In genomic region chr12:52035926-52036325, GRCh38 we compare ENCODE assay signal across 10 cellular contexts. TPM values are rescaled to one million over a fixed set of nuclear protein-coding genes. Genes with fewer than 3 reads are reported as not detected.
A peak's percentile ranks its signal among the peaks of the same experiment; 100 is the strongest.
DNase-seq lines count a peak whose midpoint lies in the region; ATAC-seq and TF ChIP-seq lines count a peak whose summit lies in the region.
"Had no signal": no experiment of that assay in that cellular context is flagged by ENCODE, and none has a peak within 500 bp of the region (broad histone marks: within the 10 kb centered on the region; RNA-seq: fewer than 3 reads in every experiment).

No MANE protein-coding gene starts in this region.

- ATAC-seq in GM18517 (IDR thresholded peaks at IDR 0.05; ENCODE audit: unreplicated experiment) = no peak
- no peak for ATAC-seq in HG03469 (IDR thresholded peaks at IDR 0.05; ENCODE audit: unreplicated experiment)

- H3K27me3 Mint-ChIP-seq in Calu3 (ENCODE audit: unreplicated experiment) (no peaks in the 10 kb centered on the region), immature natural killer cell (ENCODE audit: low read depth in 3 of 3) (peaks cover 7 to 23% (median 10%) of the 10 kb centered on the region in 3 donors)

- H3K4me1 ChIP-seq in skeletal muscle tissue (ENCODE audit: control insufficient read depth in 3 of 3, insufficient read depth in 3 of 3, low read length in 3 of 3) = peaks cover 42 to 72% (median 63%) of the 10 kb centered on the region in 3 donors

- CTCF ChIA-PET in Calu3 (lab: Charles Lee) = no interaction called here

- TF ChIP-seq CTCF in Calu3 (IDR thresholded peaks at IDR 0.05; ENCODE audit: unreplicated experiment) (no peak), VCaP (conservative IDR thresholded peaks at IDR 0.05) (no peak)

- intact Hi-C loops in Calu3 (cut with micrococcal nuclease; ENCODE audit: unreplicated experiment) = no loop called here

- H3K9me3 Mint-ChIP-seq in Calu3 (ENCODE audit: low read depth, unreplicated experiment) = no peaks in the 10 kb centered on the region
- no peaks in the 10 kb centered on the region for H3K9me3 Mint-ChIP-seq in immature natural killer cell

- peaks cover 0 to 2% (median 0%) of the 10 kb centered on the region in 3 donors for H3K36me3 ChIP-seq in skeletal muscle tissue (ENCODE audit: control insufficient read depth in 3 of 3, insufficient read depth in 3 of 3, low read length in 3 of 3)

- H3K9ac ChIP-seq in skeletal muscle tissue (ENCODE audit: low read depth in 1 of 3, low read length in 3 of 3) = peak overlapping the region; percentile 80 to 88 (median 84)

- peak overlapping the region; percentile 90 for H3K27ac ChIP-seq in VCaP
- peak overlapping the region; percentile 98 for H3K27ac ChIP-seq in skeletal muscle tissue (ENCODE audit: low read depth, low read length)

- peak overlapping the region in 1 of 3 donors; percentile 72 for H3K4me3 ChIP-seq in skeletal muscle tissue (ENCODE audit: low read length in 3 of 3)

- H3K4me3 Mint-ChIP-seq in Calu3 (ENCODE audit: low read depth, unreplicated experiment) (peak overlapping the region; percentile 74), immature natural killer cell (peak overlapping the region; percentile 28 to 69 (median 57))

- H3K36me3 Mint-ChIP-seq in Calu3 (ENCODE audit: insufficient read depth, unreplicated experiment) (peaks cover 37% of the 10 kb centered on the region), immature natural killer cell (no peaks in the 10 kb centered on the region)

- no peak for DNase-seq in Calu3
- DNase-seq in immature natural killer cell = no peak
- no peak for DNase-seq in EL
- DNase-seq in COLO668 (lab: John Stamatoyannopoulos, UW; ENCODE audit: unreplicated experiment) = no peak
- DNase-seq: mammary epithelial cell, NCI-H1048 had no signal

- H3K9me3 ChIP-seq in skeletal muscle tissue (ENCODE audit: control insufficient read depth in 3 of 3, low read length in 3 of 3) = no peaks in the 10 kb centered on the region

- H3K27ac Mint-ChIP-seq in Calu3 (ENCODE audit: unreplicated experiment) = no peak overlapping the region
- peak overlapping the region; percentile 17 to 94 (median 86) for H3K27ac Mint-ChIP-seq in immature natural killer cell

- no TSS peak for BruUV-seq in Calu3 (replicated peaks; lab: Mats Ljungman, UMichigan)

- peaks cover 11% of the 10 kb centered on the region for H3K4me1 Mint-ChIP-seq in Calu3 (ENCODE audit: low read depth, unreplicated experiment)
- H3K4me1 Mint-ChIP-seq in immature natural killer cell = peaks cover 23 to 35% of the 10 kb centered on the region in 2 donors

- no peaks in the 10 kb centered on the region for H3K27me3 ChIP-seq in skeletal muscle tissue (ENCODE audit: control insufficient read depth in 3 of 3, insufficient read depth in 3 of 3, low read length in 3 of 3)

RNA-seq across cellular contexts. Expression of gene NR4A1, which starts 15.3 kb away (rescaled TPM):
- total RNA-seq in Calu3 (2022) (18.0 and 18.9 TPM in 2 replicates), skeletal muscle tissue (24.5 TPM)
- polyA plus RNA-seq in immature natural killer cell = 1 to 10 TPM in 2 of 3 donors, under 1 TPM in 1; 0.83 to 2.1 (median 1.3) TPM

RNA-seq across cellular contexts. Expression of gene TAMALIN, which starts 29.2 kb away (rescaled TPM):
- total RNA-seq in Calu3 (2022) (0.34 TPM in 1 of 2 replicates, not detected in the other), skeletal muscle tissue (9.4 TPM)
- polyA plus RNA-seq in immature natural killer cell = 1 to 10 TPM; 1.1 to 3.1 (median 1.2) TPM

RNA-seq across cellular contexts. Expression of gene ATG101, which starts 33.9 kb away (rescaled TPM):
- 32.8 and 35.0 TPM in 2 replicates for total RNA-seq in Calu3 (2022)
- polyA plus RNA-seq in immature natural killer cell = 10 to 100 TPM; 25.8 to 50.8 (median 32.2) TPM
- 34.4 TPM for total RNA-seq in skeletal muscle tissue

RNA-seq across cellular contexts. Expression of gene SMIM41, which starts 43.6 kb away (rescaled TPM):
- total RNA-seq in Calu3 (2022) = not detected in 2 replicates
- polyA plus RNA-seq in immature natural killer cell = not detected
- total RNA-seq in skeletal muscle tissue = not detected
- polyA plus RNA-seq: mammary epithelial cell had no signal
